In genomic region chr10:3811331-3811870, GRCh38 we compare ENCODE assay signal across 8 cellular contexts. TPM values are rescaled to one million over a fixed set of nuclear protein-coding genes. Genes with fewer than 3 reads are reported as not detected.
DNase-seq lines count a peak whose midpoint lies in the region; ATAC-seq and TF ChIP-seq lines count a peak whose summit lies in the region.

No MANE protein-coding gene starts in this region.

- peaks cover 9% of the 10 kb centered on the region for H3F3A ChIP-seq in DOHH2 (ENCODE audit: control insufficient read depth, insufficient read depth)

- no peaks in the 10 kb centered on the region for H3K9me3 Mint-ChIP-seq in activated T-cell treated with anti-CD3 and anti-CD28 coated beads, Interleukin-2, amount 50 U/mL, for 4 hours

- no peak overlapping the region for H3K27ac ChIP-seq in DOHH2 (ENCODE audit: low read depth, low read length)
- H3K27ac ChIP-seq in HUES48 (ENCODE audit: low read depth, low read length) = peak overlapping the region; percentile 9
- H3K27ac ChIP-seq in gastroesophageal sphincter = peak overlapping the region; percentile 76 to 83 (median 81)

- ATAC-seq in GM21515 (IDR thresholded peaks at IDR 0.05; ENCODE audit: unreplicated experiment) (peak; percentile 77), gastroesophageal sphincter (peak; percentile 59)
- ATAC-seq in activated T-cell treated with anti-CD3 and anti-CD28 coated beads, Interleukin-2, amount 50 U/mL, for 4 hours = peak; percentile 64 to 69

- H3K4me3 ChIP-seq in DOHH2 (ENCODE audit: low read length) (peak overlapping the region; percentile 49), HUES48 (ENCODE audit: low read depth, low read length) (no peak overlapping the region), gastroesophageal sphincter (peak overlapping the region; percentile 13 to 15), skeletal muscle satellite cell (ENCODE audit: low read length) (peak overlapping the region; percentile 10)

- H3K36me3 Mint-ChIP-seq in activated T-cell treated with anti-CD3 and anti-CD28 coated beads, Interleukin-2, amount 50 U/mL, for 4 hours (ENCODE audit: insufficient read depth) = no peaks in the 10 kb centered on the region

- H3K27me3 ChIP-seq in DOHH2 (ENCODE audit: control insufficient read depth, low read length) = no peaks in the 10 kb centered on the region
- H3K27me3 ChIP-seq in HUES48 (ENCODE audit: control insufficient read depth, insufficient read depth, low read length) = no peaks in the 10 kb centered on the region
- H3K27me3 ChIP-seq in gastroesophageal sphincter = no peaks in the 10 kb centered on the region
- no peaks in the 10 kb centered on the region for H3K27me3 ChIP-seq in skeletal muscle satellite cell (ENCODE audit: control insufficient read depth, insufficient read depth, low read length)

- H3K4me2 ChIP-seq in DOHH2 (ENCODE audit: low read length) (peak overlapping the region; percentile 61), skeletal muscle satellite cell (ENCODE audit: low read length) (peak overlapping the region; percentile 60)

- no peak for TF ChIP-seq EP300 in gastroesophageal sphincter (IDR thresholded peaks at IDR 0.05)

- 15 to 33% methylated on average over 7 of the region's 7 CpGs for WGBS in gastroesophageal sphincter (ENCODE audit: low coverage in 1 of 2), 2 donors

- no peak for TF ChIP-seq CTCF in DOHH2 (IDR thresholded peaks at IDR 0.05; ENCODE audit: low read depth, low read length, poor library complexity, severe bottlenecking)
- TF ChIP-seq CTCF in gastroesophageal sphincter (IDR thresholded peaks at IDR 0.05) = no peak

- no peak for TF ChIP-seq POLR2A in gastroesophageal sphincter (IDR thresholded peaks at IDR 0.05)

- DNase-seq in activated T-cell treated with anti-CD3 and anti-CD28 coated beads, Interleukin-2, amount 50 U/mL, for 4 hours = peak; percentile 25
- DNase-seq in NCI-H146 treated with DMSO at 0.1 percent for 48 hours (lab: John Stamatoyannopoulos, UW; ENCODE audit: unreplicated experiment) (no peak), NCI-H1436 treated with DMSO at 0.1 percent for 48 hours (lab: John Stamatoyannopoulos, UW) (no peak)

- peaks cover 56% of the 10 kb centered on the region for H3K4me1 ChIP-seq in DOHH2 (ENCODE audit: control insufficient read depth, low read length)
- H3K4me1 ChIP-seq in HUES48 (ENCODE audit: control insufficient read depth, insufficient read depth, low read length) = no peaks in the 10 kb centered on the region; the same call in 1 of the 2 replicates
- peaks cover 0 to 60% (median 36%) of the 10 kb centered on the region in 3 donors for H3K4me1 ChIP-seq in gastroesophageal sphincter
- H3K4me1 ChIP-seq in skeletal muscle satellite cell (ENCODE audit: control insufficient read depth, insufficient read depth, low read length) = peaks cover 73% of the 10 kb centered on the region

- no peak overlapping the region for H3K9ac ChIP-seq in HUES48 (ENCODE audit: low read depth, low read length)
- peak overlapping the region; percentile 85 for H3K9ac ChIP-seq in skeletal muscle satellite cell (ENCODE audit: low read depth, low read length)

- H3K27me3 Mint-ChIP-seq in activated T-cell treated with anti-CD3 and anti-CD28 coated beads, Interleukin-2, amount 50 U/mL, for 4 hours (ENCODE audit: low read depth) = no peaks in the 10 kb centered on the region

- H3K9me3 ChIP-seq in DOHH2 (ENCODE audit: control insufficient read depth, insufficient read depth, low read length) (no peaks in the 10 kb centered on the region), HUES48 (ENCODE audit: control insufficient read depth, insufficient read depth, low read length) (no peaks in the 10 kb centered on the region), gastroesophageal sphincter (no peaks in the 10 kb centered on the region), skeletal muscle satellite cell (replicated peaks; ENCODE audit: low read length) (no peaks in the 10 kb centered on the region)

- H3K36me3 ChIP-seq in DOHH2 (ENCODE audit: control insufficient read depth, low read length) (no peaks in the 10 kb centered on the region), HUES48 (ENCODE audit: control insufficient read depth, insufficient read depth, low read length) (no peaks in the 10 kb centered on the region), gastroesophageal sphincter (no peaks in the 10 kb centered on the region), skeletal muscle satellite cell (ENCODE audit: insufficient read depth, low read length) (no peaks in the 10 kb centered on the region)

- H3K4me3 Mint-ChIP-seq in activated T-cell treated with anti-CD3 and anti-CD28 coated beads, Interleukin-2, amount 50 U/mL, for 4 hours = peak overlapping the region; percentile 61

- peaks cover 87% of the 10 kb centered on the region for H3K4me1 Mint-ChIP-seq in activated T-cell treated with anti-CD3 and anti-CD28 coated beads, Interleukin-2, amount 50 U/mL, for 4 hours (ENCODE audit: low read depth)

- no peaks in the 10 kb centered on the region for H3K79me2 ChIP-seq in DOHH2 (ENCODE audit: control insufficient read depth, low read length)

- no peaks in the 10 kb centered on the region for H3K9me2 ChIP-seq in DOHH2 (replicated peaks; ENCODE audit: control insufficient read depth, low read length)

- H4K20me1 ChIP-seq in DOHH2 (ENCODE audit: control insufficient read depth, insufficient read depth, low read depth, low read length) = no peaks in the 10 kb centered on the region

RNA-seq across cellular contexts. Expression of gene KLF6, which starts 26.4 kb away (rescaled TPM):
- 100 to 1,000 TPM; 188 to 247 (median 209) TPM for total RNA-seq in activated T-cell treated with anti-CD3 and anti-CD28 coated beads, Interleukin-2, amount 50 U/mL, for 4 hours
- 100 to 1,000 TPM in 2 of 4 donors, 10 to 100 TPM in 2; 90.3 to 113 (median 105) TPM for total RNA-seq in gastroesophageal sphincter
- 40.1 and 64.7 TPM in 2 replicates for total RNA-seq in skeletal muscle satellite cell (2012; rRNA removed)
